ENCODE assay signal across 30 cellular contexts in genomic region chrX:81348388-81348787, GRCh38.
"Had no signal": no experiment of that assay in that cellular context is flagged by ENCODE, and none has a peak within 500 bp of the region (broad histone marks: within the 10 kb centered on the region; RNA-seq: fewer than 3 reads in every experiment).

No MANE protein-coding gene starts in this region.

- H3K9me3 ChIP-seq: adrenal gland, body of pancreas, esophagus muscularis mucosa, gastrocnemius medialis, heart left ventricle had no signal

- H3K27ac ChIP-seq: adrenal gland, body of pancreas, esophagus muscularis mucosa, foreskin keratinocyte, gastrocnemius medialis, heart left ventricle had no signal

- H3K4me1 ChIP-seq: adrenal gland, body of pancreas, esophagus muscularis mucosa, foreskin keratinocyte, gastrocnemius medialis, heart left ventricle had no signal

- H3K36me3 ChIP-seq: adrenal gland, esophagus muscularis mucosa, gastrocnemius medialis, heart left ventricle had no signal

- H3K27me3 ChIP-seq: body of pancreas, esophagus muscularis mucosa, foreskin keratinocyte, gastrocnemius medialis, heart left ventricle had no signal

- ATAC-seq: activated CD4-positive, alpha-beta T cell treated with anti-CD3 and anti-CD28 coated beads for 36 hours; activated CD8-positive, alpha-beta memory T cell treated with anti-CD3 and anti-CD28 coated beads, Interleukin-2, amount 10 ng/mL, durations not matched to agents 7 days and 5 days; activated CD8-positive, alpha-beta T cell treated with anti-CD3 and anti-CD28 coated beads, Interleukin-2, amount 10 ng/mL, durations not matched to agents 7 days and 5 days; activated naive CD8-positive, alpha-beta T cell treated with anti-CD3 and anti-CD28 coated beads, Interleukin-2, amount 50 U/mL, for 24 hours; body of pancreas; effector memory CD8-positive, alpha-beta T cell; foreskin keratinocyte; gastrocnemius medialis; heart left ventricle had no signal

- H3K4me3 ChIP-seq: adrenal gland, body of pancreas, esophagus muscularis mucosa, gastrocnemius medialis, heart left ventricle had no signal

- DNase-seq: activated CD4-positive, alpha-beta memory T cell treated with anti-CD3 and anti-CD28 coated beads for 36 hours; activated CD4-positive, alpha-beta T cell treated with anti-CD3 and anti-CD28 coated beads for 36 hours; activated CD4-positive, alpha-beta T cell treated with anti-CD3 and anti-CD28 coated beads, Interleukin-2, amount 10 ng/mL, durations not matched to agents 24 days and 14 days; activated CD4-positive, CD25-positive, alpha-beta regulatory T cell; activated CD4-positive, CD25-positive, alpha-beta regulatory T cell treated with anti-CD3 and anti-CD28 coated beads, Interleukin-2, amount 50 U/mL, for 72 hours; activated CD8-positive, alpha-beta memory T cell treated with anti-CD3 and anti-CD28 coated beads, Interleukin-2, amount 10 ng/mL, durations not matched to agents 7 days and 5 days; activated CD8-positive, alpha-beta memory T cell treated with anti-CD3 and anti-CD28 coated beads, Interleukin-2, amount 50 U/mL, for 4 hours; activated CD8-positive, alpha-beta T cell treated with anti-CD3 and anti-CD28 coated beads, Interleukin-2, amount 10 ng/mL, durations not matched to agents 7 days and 5 days; activated effector memory CD4-positive, alpha-beta T cell treated with anti-CD3 and anti-CD28 coated beads, Interleukin-2, amount 50 U/mL, for 16 hours; activated naive CD4-positive, alpha-beta T cell treated with anti-CD3 and anti-CD28 coated beads for 36 hours; activated naive CD8-positive, alpha-beta T cell treated with anti-CD3 and anti-CD28 coated beads for 36 hours; activated naive CD8-positive, alpha-beta T cell treated with anti-CD3 and anti-CD28 coated beads, Interleukin-2, amount 50 U/mL, for 24 hours; activated T-cell treated with anti-CD3 and anti-CD28 coated beads, Interleukin-2, amount 50 U/mL, for 1 hour; activated T-cell treated with anti-CD3 and anti-CD28 coated beads, Interleukin-2, amount 50 U/mL, for 48 hours; adrenal gland; amygdala; aorta; body of pancreas; caudate nucleus; cortex of kidney; dermis blood vessel endothelial cell; effector CD4-positive, alpha-beta T cell; effector memory CD8-positive, alpha-beta T cell; erythroblast; foreskin keratinocyte; gastrocnemius medialis; glutamatergic neuron; heart left ventricle; T1000 had no signal
